ENCODE assay signal across 14 cellular contexts in the genomic region with DNA sequence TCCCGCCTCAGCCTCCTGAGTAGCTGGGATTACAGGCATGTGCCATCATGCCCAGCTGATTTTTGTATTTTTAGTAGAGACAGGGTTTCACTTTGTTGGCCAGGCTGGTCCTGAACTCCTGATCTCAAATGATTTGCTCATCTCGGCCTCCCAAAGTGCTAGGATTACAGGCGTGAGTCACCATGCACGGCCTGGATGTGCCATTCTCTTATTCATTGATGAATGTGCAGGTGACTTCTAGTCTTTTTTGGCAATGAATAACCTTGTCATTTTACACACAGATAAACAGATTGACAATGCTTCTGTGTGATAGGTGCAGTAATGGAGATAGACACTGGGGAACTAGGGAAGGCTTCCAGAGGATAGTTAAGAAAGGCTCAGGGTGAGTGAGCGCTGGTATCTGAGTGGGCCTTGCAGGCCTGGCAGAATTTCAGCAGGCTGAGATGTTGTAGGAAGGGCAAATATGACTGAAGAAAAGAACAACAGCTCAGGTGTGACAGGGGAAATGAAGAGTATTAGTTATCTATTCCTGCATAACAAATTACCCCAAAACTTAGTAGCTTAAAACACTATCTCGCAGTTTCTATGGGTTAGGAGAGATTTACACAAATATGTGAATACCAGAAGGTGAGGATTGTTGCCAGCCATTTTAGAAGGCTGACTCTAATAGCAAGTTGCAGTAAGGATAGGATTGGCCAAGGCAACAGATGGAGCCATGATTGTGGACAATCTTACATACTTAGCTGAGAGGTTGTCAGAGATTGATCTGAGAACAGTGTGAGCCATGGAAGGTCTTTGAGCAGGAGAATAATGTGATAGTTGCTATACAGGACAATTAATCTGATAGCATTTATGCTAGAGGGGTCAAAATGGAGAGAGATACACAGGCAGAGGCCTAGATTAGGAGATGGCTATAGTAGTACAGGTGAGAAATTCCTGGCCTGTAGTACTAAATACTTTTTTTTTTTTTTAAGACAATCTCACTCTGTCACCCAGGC. TPM values are rescaled to one million over a fixed set of nuclear protein-coding genes. Genes with fewer than 3 reads are reported as not detected.
DNase-seq lines count a peak whose midpoint lies in the region; ATAC-seq and TF ChIP-seq lines count a peak whose summit lies in the region.
"Had no signal": no experiment of that assay in that cellular context is flagged by ENCODE, and none has a peak within 500 bp of the region (broad histone marks: within the 10 kb centered on the region; RNA-seq: fewer than 3 reads in every experiment).

No MANE protein-coding gene starts in this region.

- ATAC-seq in esophagus mucosa (peak; percentile 12), HG02610 (IDR thresholded peaks at IDR 0.05; ENCODE audit: unreplicated experiment) (no peak)

- TF ChIP-seq CTCF in RWPE1 (conservative IDR thresholded peaks at IDR 0.05; ENCODE audit: low read depth) (no peak), thyroid gland (IDR thresholded peaks at IDR 0.05) (peak in 2 of 6 experiments; percentile 7 to 30), brain microvascular endothelial cell (IDR thresholded peaks at IDR 0.05; ENCODE audit: low read depth, low read length, missing control alignments) (no peak)

- POLR2A ChIA-PET in RWPE1 (lab: Yijun Ruan, JAX; ENCODE audit: low non-redundant PET), result no interaction called here

- peaks cover 55 to 70% of the 10 kb centered on the region in 2 donors for H3K4me1 ChIP-seq in thyroid gland

- H3K36me3 Mint-ChIP-seq in activated naive CD8-positive, alpha-beta T cell, result peaks cover 8% of the 10 kb centered on the region
- H3K36me3 Mint-ChIP-seq in activated naive CD8-positive, alpha-beta T cell treated with anti-CD3 and anti-CD28 coated beads for 36 hours, result peaks cover 32% of the 10 kb centered on the region

- CTCF ChIA-PET in RWPE1 (lab: Yijun Ruan, JAX), result interaction anchor here (0.5 kb wide), 1 partner anchor 402 kb away, joined by 4 read pairs; no protein-coding TSS in a partner anchor

- H3K27me3 ChIP-seq in thyroid gland (no peaks in the 10 kb centered on the region), brain microvascular endothelial cell (replicated peaks) (no peaks in the 10 kb centered on the region)
- H3K27me3 ChIP-seq: right atrium auricular region had no signal

- DNase-seq in activated naive CD8-positive, alpha-beta T cell treated with anti-CD3 and anti-CD28 coated beads for 36 hours, result no peak
- no peak for DNase-seq in RWPE1 (ENCODE audit: low spot score)
- DNase-seq in thyroid gland, result peak; percentile 67 to 79
- DNase-seq in brain microvascular endothelial cell, result no peak
- DNase-seq in AG08396 (ENCODE audit: low spot score), result no peak
- DNase-seq: activated T-cell treated with anti-CD3 and anti-CD28 coated beads, Interleukin-2, amount 50 U/mL, for 1 hour; left ventricle myocardium inferior; NCI-H1930; NCI-H510A treated with DMSO at 0.1 percent for 48 hours; OCI-M1 had no signal

- peaks cover 74% of the 10 kb centered on the region for H3K4me1 Mint-ChIP-seq in activated naive CD8-positive, alpha-beta T cell (ENCODE audit: low read depth)
- H3K4me1 Mint-ChIP-seq in activated naive CD8-positive, alpha-beta T cell treated with anti-CD3 and anti-CD28 coated beads for 36 hours, result peaks cover 60% of the 10 kb centered on the region

- H3K4me3 Mint-ChIP-seq in activated naive CD8-positive, alpha-beta T cell, result no peak overlapping the region
- no peak overlapping the region for H3K4me3 Mint-ChIP-seq in activated naive CD8-positive, alpha-beta T cell treated with anti-CD3 and anti-CD28 coated beads for 36 hours

- H3K36me3 ChIP-seq in thyroid gland (no peaks in the 10 kb centered on the region), brain microvascular endothelial cell (replicated peaks) (no peaks in the 10 kb centered on the region)
- H3K36me3 ChIP-seq: left ventricle myocardium inferior, right atrium auricular region had no signal

- H3K27ac Mint-ChIP-seq in activated naive CD8-positive, alpha-beta T cell, result peak overlapping the region; percentile 89
- no peak overlapping the region for H3K27ac Mint-ChIP-seq in activated naive CD8-positive, alpha-beta T cell treated with anti-CD3 and anti-CD28 coated beads for 36 hours

- no peak for TF ChIP-seq POLR2A in thyroid gland (IDR thresholded peaks at IDR 0.05)

- in situ Hi-C loops in brain microvascular endothelial cell (cut with HindIII; ENCODE audit: low pct_ligation_motif_present, low sequenced_read_pairs), result no loop called here

- no peaks in the 10 kb centered on the region for H3K9me3 Mint-ChIP-seq in activated naive CD8-positive, alpha-beta T cell (ENCODE audit: low read depth)
- H3K9me3 Mint-ChIP-seq in activated naive CD8-positive, alpha-beta T cell treated with anti-CD3 and anti-CD28 coated beads for 36 hours, result peaks cover 1% of the 10 kb centered on the region

- no peaks in the 10 kb centered on the region for H3K27me3 Mint-ChIP-seq in activated naive CD8-positive, alpha-beta T cell
- H3K27me3 Mint-ChIP-seq in activated naive CD8-positive, alpha-beta T cell treated with anti-CD3 and anti-CD28 coated beads for 36 hours, result no peaks in the 10 kb centered on the region

- H3K27ac ChIP-seq in RWPE1 (peak overlapping the region; percentile 54), thyroid gland (peak overlapping the region; percentile 0 to 39 (median 23)), brain microvascular endothelial cell (no peak overlapping the region)
- H3K27ac ChIP-seq: left ventricle myocardium inferior, right atrium auricular region had no signal

- no peaks in the 10 kb centered on the region for H3K9me3 ChIP-seq in thyroid gland
- H3K9me3 ChIP-seq: left ventricle myocardium inferior, right atrium auricular region had no signal

- WGBS in thyroid gland, 2 donors, result 86 to 95% methylated on average over 6 of the region's 6 CpGs

- intact Hi-C loops in thyroid gland (cut with DNase I), result no loop called here

- H3K4me3 ChIP-seq in thyroid gland (replicated peaks in 1 of 3), result no peak overlapping the region
- no peak overlapping the region for H3K4me3 ChIP-seq in brain microvascular endothelial cell (ENCODE audit: low read depth, low read length)
- H3K4me3 ChIP-seq: left ventricle myocardium inferior, right atrium auricular region had no signal

RNA-seq across cellular contexts. Expression of a gene that starts 23.5 kb away (rescaled TPM):
- total RNA-seq in activated naive CD8-positive, alpha-beta T cell treated with anti-CD3 and anti-CD28 coated beads for 36 hours, result 10 to 100 TPM; 17.0 to 17.8 TPM
- total RNA-seq in esophagus mucosa (38.5 TPM), thyroid gland (10 to 100 TPM; 17.3 to 40.3 (median 35.9) TPM)

Comparison
In these comparisons a context has a peak if more than half of its experiments do, and no peak if none do; other contexts are left out.
1. DNase-seq: peak in thyroid gland (2 of 2); none in activated naive CD8-positive, alpha-beta T cell treated with anti-CD3 and anti-CD28 coated beads for 36 hours (single experiment), RWPE1 (single experiment), brain microvascular endothelial cell (single experiment) and AG08396 (single experiment).